17 cellular contexts compared by ENCODE assay signal in genomic region chr14:73823339-73823885, GRCh38. TPM values are rescaled to one million over a fixed set of nuclear protein-coding genes. Genes with fewer than 3 reads are reported as not detected.
DNase-seq lines count a peak whose midpoint lies in the region; ATAC-seq, FAIRE-seq and TF ChIP-seq lines count a peak whose summit lies in the region.
"Had no signal": no experiment of that assay in that cellular context is flagged by ENCODE, and none has a peak within 500 bp of the region (broad histone marks: within the 10 kb centered on the region; RNA-seq: fewer than 3 reads in every experiment).

No MANE protein-coding gene starts in this region.

- H3K4me1 ChIP-seq in SJCRH30 = peaks cover 18% of the 10 kb centered on the region

- no peaks in the 10 kb centered on the region for H3K27me3 ChIP-seq in SJCRH30
- H3K27me3 ChIP-seq: BE2C had no signal

- TF ChIP-seq POLR2A in GM12891 (IDR thresholded peaks at IDR 0.05; ENCODE audit: low read depth, low read length) = no peak

- intact Hi-C loops in left colon (cut with DNase I, micrococcal nuclease) = loop anchor here in 1 of 2 donors (10.0 kb wide), 1 partner anchor 99 kb away; no protein-coding TSS in a partner anchor

- no peaks in the 10 kb centered on the region for H3K9me3 Mint-ChIP-seq in stimulated activated memory B cell treated with anti-CD40 and anti-IgM and Interleukin-4, amounts not matched to agents 10 μg/mL and 1 μg/mL and 100 μg/mL, for 72 hours
- H3K9me3 Mint-ChIP-seq: CD4-positive, CD25-positive, alpha-beta regulatory T cell had no signal

- H3K4me3 Mint-ChIP-seq in stimulated activated memory B cell treated with anti-CD40 and anti-IgM and Interleukin-4, amounts not matched to agents 10 μg/mL and 1 μg/mL and 100 μg/mL, for 72 hours = no peak overlapping the region
- no peak overlapping the region for H3K4me3 Mint-ChIP-seq in T-helper 17 cell
- H3K4me3 Mint-ChIP-seq: CD4-positive, CD25-positive, alpha-beta regulatory T cell had no signal

- no peaks in the 10 kb centered on the region for H3K36me3 ChIP-seq in SJCRH30
- H3K36me3 ChIP-seq: BE2C had no signal

- H3K4me1 Mint-ChIP-seq in stimulated activated memory B cell treated with anti-CD40 and anti-IgM and Interleukin-4, amounts not matched to agents 10 μg/mL and 1 μg/mL and 100 μg/mL, for 72 hours = peaks cover 6% of the 10 kb centered on the region
- peaks cover 3% of the 10 kb centered on the region for H3K4me1 Mint-ChIP-seq in T-helper 17 cell

- no peak for DNase-seq in GM12891 (ENCODE audit: insufficient read length, low spot score)
- peak; percentile 64 to 80 for DNase-seq in SJCRH30
- DNase-seq in left colon = no peak
- no peak for DNase-seq in EL
- no peak for DNase-seq in T-helper 17 cell
- DNase-seq in NCI-H1048 (lab: John Stamatoyannopoulos, UW) = no peak
- DNase-seq: BE2C; CD4-positive, CD25-positive, alpha-beta regulatory T cell; COR-L47; GF-D8; NCI-H1694 treated with DMSO at 0.1 percent for 48 hours; NCI-H2107; NCI-H226; NCI-H524 treated with DMSO at 0.1 percent for 48 hours had no signal

- no peaks in the 10 kb centered on the region for H3K36me3 Mint-ChIP-seq in stimulated activated memory B cell treated with anti-CD40 and anti-IgM and Interleukin-4, amounts not matched to agents 10 μg/mL and 1 μg/mL and 100 μg/mL, for 72 hours
- H3K36me3 Mint-ChIP-seq in T-helper 17 cell (ENCODE audit: low read depth) = no peaks in the 10 kb centered on the region
- H3K36me3 Mint-ChIP-seq: CD4-positive, CD25-positive, alpha-beta regulatory T cell had no signal

- peak; percentile 26 for FAIRE-seq in GM12891 (lab: Jason Lieb, UNC)
- FAIRE-seq: H1 had no signal

- H3K4me3 ChIP-seq in SJCRH30 = no peak overlapping the region

- ATAC-seq in left colon (peak; percentile 63), GM18867 (IDR thresholded peaks at IDR 0.05; ENCODE audit: unreplicated experiment) (no peak), T-helper 17 cell (no peak)
- no peak for ATAC-seq in stimulated activated memory B cell treated with anti-CD40 and anti-IgM and Interleukin-4, amounts not matched to agents 10 μg/mL and 1 μg/mL and 100 μg/mL, for 72 hours

- H3K27ac Mint-ChIP-seq in stimulated activated memory B cell treated with anti-CD40 and anti-IgM and Interleukin-4, amounts not matched to agents 10 μg/mL and 1 μg/mL and 100 μg/mL, for 72 hours = peak overlapping the region; percentile 29
- H3K27ac Mint-ChIP-seq in T-helper 17 cell = no peak overlapping the region
- H3K27ac Mint-ChIP-seq: CD4-positive, CD25-positive, alpha-beta regulatory T cell had no signal

- H3K27me3 Mint-ChIP-seq in stimulated activated memory B cell treated with anti-CD40 and anti-IgM and Interleukin-4, amounts not matched to agents 10 μg/mL and 1 μg/mL and 100 μg/mL, for 72 hours = no peaks in the 10 kb centered on the region
- H3K27me3 Mint-ChIP-seq in T-helper 17 cell = no peaks in the 10 kb centered on the region

- H3K27ac ChIP-seq in SJCRH30 = 0 out of 2 replicates have a peak overlapping the region, but pooled peaks have one; percentile 8

- no peaks in the 10 kb centered on the region for H3K9me3 ChIP-seq in SJCRH30 (replicated peaks)
- H3K9me3 ChIP-seq in T-helper 17 cell (ENCODE audit: control insufficient read depth, low read length, poor library complexity, severe bottlenecking) = no peaks in the 10 kb centered on the region
- H3K9me3 ChIP-seq: BE2C had no signal

TF ChIP-seq in GM12891, 5 proteins besides CTCF, POLR2A, EP300 and RAD21:
- TF ChIP-seq POU2F2 (IDR thresholded peaks at IDR 0.05; ENCODE audit: low read depth, low read length) (no peak), POLR2AphosphoS5 (IDR thresholded peaks at IDR 0.05; ENCODE audit: low read depth, low read length) (no peak), PAX5 (IDR thresholded peaks at IDR 0.05; ENCODE audit: insufficient read depth, low read length, severe bottlenecking) (no peak), SPI1 (IDR thresholded peaks at IDR 0.05; ENCODE audit: low read depth, low read length) (no peak), TAF1 (IDR thresholded peaks at IDR 0.05; ENCODE audit: low read depth, low read length) (no peak)

RNA-seq across cellular contexts. Expression of gene PTGR2, which starts 28.2 kb away (rescaled TPM):
- polyA plus RNA-seq in GM12891 (2012; ENCODE audit: low read depth, missing spikeins) = 4.8 TPM
- 3.8 and 5.4 TPM in 2 replicates for total RNA-seq in SJCRH30 (2014; rRNA removed; shearing (Covaris generic))
- total RNA-seq in left colon (10 to 100 TPM; 14.7 to 16.0 TPM), T-helper 17 cell (1 to 10 TPM; 1.3 to 1.4 TPM)

Comparison
In these comparisons a context has a peak if more than half of its experiments do, and no peak if none do; other contexts are left out.
1. DNase-seq: peak in SJCRH30 (2 of 2); none in GM12891 (single experiment), left colon (0 of 2), EL (single experiment), T-helper 17 cell (0 of 3) and NCI-H1048 (single experiment).